In the genomic region with DNA sequence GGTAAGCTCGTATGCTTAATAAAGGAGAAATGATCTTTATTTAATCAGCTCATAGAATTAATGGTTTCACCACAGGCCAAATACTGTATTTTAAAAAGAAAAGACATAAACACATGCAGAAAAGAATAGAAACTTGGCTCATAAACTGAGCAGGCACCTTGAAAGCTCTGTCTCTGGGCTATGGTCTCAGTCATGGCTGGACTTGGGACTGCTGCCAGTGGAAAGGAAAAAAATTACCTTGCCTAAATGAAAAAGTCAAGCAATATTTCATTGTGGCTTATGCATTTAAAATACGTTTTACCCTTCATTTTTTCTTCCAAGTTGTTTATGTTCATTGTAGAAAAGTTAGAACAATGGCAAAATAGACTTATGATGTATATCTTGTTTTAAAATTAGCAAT, we compare ENCODE assay signal across 30 cellular contexts. TPM values are rescaled to one million over a fixed set of nuclear protein-coding genes. Genes with fewer than 3 reads are reported as not detected.
"Had no signal": no experiment of that assay in that cellular context is flagged by ENCODE, and none has a peak within 500 bp of the region (broad histone marks: within the 10 kb centered on the region; RNA-seq: fewer than 3 reads in every experiment).

No MANE protein-coding gene starts in this region.

- H3K27ac Mint-ChIP-seq: activated B cell treated with CpG ODN at 0.5 μM for 24 hours; activated CD8-positive, alpha-beta T cell treated with anti-CD3 and anti-CD28 coated beads for 36 hours; activated naive CD8-positive, alpha-beta T cell; activated T-helper 17 cell treated with anti-CD3 and anti-CD28 coated beads, Interleukin-2, amount 50 U/mL, for 72 hours; T-helper 17 cell; T-helper 2 cell treated with Interferon-gamma antibody and Interleukin-4, amounts not matched to agents 5 μg/mL and 100 μg/mL, for 36 hours had no signal

- H3K4me1 ChIP-seq: ascending aorta, colonic mucosa, gastrocnemius medialis had no signal

- H3K27me3 Mint-ChIP-seq: activated B cell treated with CpG ODN at 0.5 μM for 24 hours; activated CD8-positive, alpha-beta T cell treated with anti-CD3 and anti-CD28 coated beads for 36 hours; activated naive CD8-positive, alpha-beta T cell; activated T-helper 17 cell treated with anti-CD3 and anti-CD28 coated beads, Interleukin-2, amount 50 U/mL, for 72 hours; T-helper 17 cell had no signal

- H3K36me3 ChIP-seq: colonic mucosa had no signal

- H3K4me3 Mint-ChIP-seq: activated B cell treated with CpG ODN at 0.5 μM for 24 hours; activated CD8-positive, alpha-beta T cell treated with anti-CD3 and anti-CD28 coated beads for 36 hours; activated naive CD8-positive, alpha-beta T cell; activated T-cell treated with anti-CD3 and anti-CD28 coated beads, Interleukin-2, amount 50 U/mL, for 4 hours; activated T-helper 17 cell treated with anti-CD3 and anti-CD28 coated beads, Interleukin-2, amount 50 U/mL, for 72 hours; T-helper 17 cell; T-helper 2 cell treated with Interferon-gamma antibody and Interleukin-4, amounts not matched to agents 5 μg/mL and 100 μg/mL, for 36 hours had no signal

- ATAC-seq: activated CD4-positive, CD25-positive, alpha-beta regulatory T cell treated with anti-CD3 and anti-CD28 coated beads, Interleukin-2, amount 50 U/mL, for 24 hours; activated CD8-positive, alpha-beta T cell treated with anti-CD3 and anti-CD28 coated beads for 36 hours; activated T-cell treated with anti-CD3 and anti-CD28 coated beads, Interleukin-2, amount 50 U/mL, for 4 hours; activated T-helper 17 cell treated with anti-CD3 and anti-CD28 coated beads, Interleukin-2, amount 50 U/mL, for 72 hours; esophagus mucosa; foreskin keratinocyte; gastrocnemius medialis; heart left ventricle; T-helper 17 cell had no signal

- H3K27ac ChIP-seq: ascending aorta, colonic mucosa, foreskin keratinocyte, gastrocnemius medialis, heart left ventricle, WERI-Rb-1 had no signal

- H3K9me3 Mint-ChIP-seq: activated B cell treated with CpG ODN at 0.5 μM for 24 hours; activated CD8-positive, alpha-beta T cell treated with anti-CD3 and anti-CD28 coated beads for 36 hours; activated T-cell treated with anti-CD3 and anti-CD28 coated beads, Interleukin-2, amount 50 U/mL, for 4 hours; activated T-helper 17 cell treated with anti-CD3 and anti-CD28 coated beads, Interleukin-2, amount 50 U/mL, for 72 hours; T-helper 2 cell treated with Interferon-gamma antibody and Interleukin-4, amounts not matched to agents 5 μg/mL and 100 μg/mL, for 36 hours had no signal

- H3K27me3 ChIP-seq: ascending aorta, colonic mucosa, foreskin keratinocyte, gastrocnemius medialis, heart left ventricle had no signal

- FAIRE-seq: endometrium, endothelial cell of umbilical vein had no signal

- H3K4me3 ChIP-seq: ascending aorta, colonic mucosa, gastrocnemius medialis, heart left ventricle had no signal

- H3K9me3 ChIP-seq: ascending aorta, colonic mucosa, gastrocnemius medialis, heart left ventricle had no signal

- H3K4me1 Mint-ChIP-seq: activated B cell treated with CpG ODN at 0.5 μM for 24 hours; activated T-helper 17 cell treated with anti-CD3 and anti-CD28 coated beads, Interleukin-2, amount 50 U/mL, for 72 hours had no signal

- DNase-seq: activated B cell treated with CpG ODN at 0.5 μM for 24 hours; activated CD4-positive, alpha-beta T cell treated with anti-CD3 and anti-CD28 coated beads for 48 hours; activated CD4-positive, alpha-beta T cell treated with anti-CD3 and anti-CD28 coated beads, Interleukin-2, amount 50 U/mL, for 1 hour; activated CD4-positive, alpha-beta T cell treated with anti-CD3 and anti-CD28 coated beads, Interleukin-2, amount 50 U/mL, for 48 hours; activated CD8-positive, alpha-beta memory T cell treated with anti-CD3 and anti-CD28 coated beads for 24 hours; activated CD8-positive, alpha-beta T cell treated with anti-CD3 and anti-CD28 coated beads for 36 hours; activated effector memory CD4-positive, alpha-beta T cell treated with Interleukin-2 at 50 U/mL for 16 hours; activated gamma-delta T cell treated with Interleukin-2 at 50 U/mL for 16 hours; activated naive CD4-positive, alpha-beta T cell treated with anti-CD3 and anti-CD28 coated beads, Interleukin-2, amount 50 U/mL, for 16 hours; activated naive CD4-positive, alpha-beta T cell treated with Interleukin-2 at 50 U/mL for 16 hours; activated T-cell treated with anti-CD3 and anti-CD28 coated beads, Interleukin-2, amount 50 U/mL, for 4 hours; caudate nucleus; colonic mucosa; effector CD8-positive, alpha-beta T cell; foreskin keratinocyte; gastrocnemius medialis; glutamatergic neuron; heart left ventricle; T-helper 1 cell; T-helper 17 cell; T1000 had no signal

RNA-seq across cellular contexts. Expression of a gene that starts 8.6 kb away (rescaled TPM):
- total RNA-seq: ascending aorta had no signal
